1 cellular context compared by ENCODE assay signal in the genomic region with DNA sequence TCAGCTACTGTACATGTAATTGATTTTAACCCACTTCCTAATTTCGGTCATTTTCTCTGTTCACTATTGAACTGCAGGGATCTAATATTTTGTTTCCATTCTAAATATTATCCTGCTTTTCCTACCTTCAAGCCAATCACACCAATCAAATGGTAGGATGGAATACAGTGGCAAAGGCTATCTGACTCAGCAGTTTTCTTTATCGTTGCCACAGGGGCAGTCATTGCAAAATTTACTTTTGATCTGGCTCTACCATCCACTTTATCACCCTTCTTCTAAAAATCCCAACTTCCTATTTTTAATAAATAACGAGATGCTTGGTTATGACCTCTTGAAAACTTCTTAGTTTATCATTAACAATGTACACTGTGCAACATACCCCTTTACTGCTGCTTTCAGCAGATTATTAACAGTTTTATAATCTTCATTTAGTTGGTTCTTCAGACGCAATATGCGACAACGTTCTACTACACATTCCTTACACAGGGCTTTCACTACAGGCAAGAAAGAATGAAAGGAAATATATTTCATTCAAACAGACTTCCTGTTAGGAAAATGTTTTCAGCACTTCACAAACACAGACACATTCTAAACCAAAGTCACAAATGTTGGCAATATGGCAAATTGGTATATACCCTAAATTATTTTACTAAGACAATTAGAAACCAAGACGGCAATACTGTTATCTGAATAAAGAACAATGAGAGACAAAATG.
TF ChIP-seq lines count a peak whose summit lies in the region.

No MANE protein-coding gene starts in this region.

TF ChIP-seq in endothelial cell of umbilical vein, 7 proteins besides CTCF, POLR2A, EP300 and RAD21:
- TF ChIP-seq GATA2 (IDR thresholded peaks at IDR 0.05; ENCODE audit: insufficient read depth, insufficient read length, low read depth, low read length) (no peak), FOS (IDR thresholded peaks at IDR 0.05; ENCODE audit: borderline replicate concordance, insufficient read depth, low read length) (no peak), EZH2 (IDR thresholded peaks at IDR 0.05; ENCODE audit: borderline replicate concordance, low read depth, low read length, severe bottlenecking) (no peak), JUN (IDR thresholded peaks at IDR 0.05; ENCODE audit: borderline replicate concordance, insufficient read depth, insufficient read length, low read depth) (no peak), POLR2AphosphoS5 (IDR thresholded peaks at IDR 0.05; ENCODE audit: insufficient read depth, low read depth, low read length) (no peak)
- TF ChIP-seq, protein P1, sequence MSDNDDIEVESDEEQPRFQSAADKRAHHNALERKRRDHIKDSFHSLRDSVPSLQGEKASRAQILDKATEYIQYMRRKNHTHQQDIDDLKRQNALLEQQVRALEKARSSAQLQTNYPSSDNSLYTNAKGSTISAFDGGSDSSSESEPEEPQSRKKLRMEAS (IDR thresholded peaks at IDR 0.05; ENCODE audit: insufficient read depth, insufficient read length): no peak
